Comparison of ENCODE assay signal across 13 cellular contexts in genomic region chr3:14340960-14341708, GRCh38.
"Had no signal": no experiment of that assay in that cellular context is flagged by ENCODE, and none has a peak within 500 bp of the region (broad histone marks: within the 10 kb centered on the region; RNA-seq: fewer than 3 reads in every experiment).

No MANE protein-coding gene starts in this region.

- H3K36me3 Mint-ChIP-seq: stimulated activated naive B cell treated with anti-CD40 and anti-IgM and Interleukin-4, amounts not matched to agents 10 μg/mL and 1 μg/mL and 100 μg/mL, for 72 hours had no signal

- H3K4me3 Mint-ChIP-seq: nephron; stimulated activated naive B cell treated with anti-CD40 and anti-IgM and Interleukin-4, amounts not matched to agents 10 μg/mL and 1 μg/mL and 100 μg/mL, for 72 hours had no signal

- H3K27me3 ChIP-seq: ascending aorta, ovary, thyroid gland, vagina had no signal

- H3K27ac ChIP-seq: ascending aorta, ovary, thyroid gland, vagina had no signal

- H3K27ac Mint-ChIP-seq: nephron; stimulated activated naive B cell treated with anti-CD40 and anti-IgM and Interleukin-4, amounts not matched to agents 10 μg/mL and 1 μg/mL and 100 μg/mL, for 72 hours had no signal

- DNase-seq: activated CD4-positive, alpha-beta T cell treated with anti-CD3 and anti-CD28 coated beads, Interleukin-2, amount 50 U/mL, for 4 hours; activated CD4-positive, CD25-positive, alpha-beta regulatory T cell treated with anti-CD3 and anti-CD28 coated beads, Interleukin-2, amount 50 U/mL, for 72 hours; activated naive CD4-positive, alpha-beta T cell treated with Interleukin-2 at 50 U/mL for 16 hours; activated T-cell treated with anti-CD3 and anti-CD28 coated beads for 4 hours; hippocampal formation; left ventricle myocardium superior; mesenchymal stem cell; ovary; stimulated activated naive B cell treated with anti-CD40 and anti-IgM and Interleukin-4, amounts not matched to agents 10 μg/mL and 1 μg/mL and 100 μg/mL, for 72 hours; thyroid gland had no signal

- H3K4me1 ChIP-seq: ascending aorta, thyroid gland, vagina had no signal

- H3K4me1 Mint-ChIP-seq: stimulated activated naive B cell treated with anti-CD40 and anti-IgM and Interleukin-4, amounts not matched to agents 10 μg/mL and 1 μg/mL and 100 μg/mL, for 72 hours had no signal

- H3K9me3 ChIP-seq: ascending aorta, ovary, thyroid gland, vagina had no signal

- H3K9me3 Mint-ChIP-seq: stimulated activated naive B cell treated with anti-CD40 and anti-IgM and Interleukin-4, amounts not matched to agents 10 μg/mL and 1 μg/mL and 100 μg/mL, for 72 hours had no signal

- H3K36me3 ChIP-seq: ascending aorta, ovary, thyroid gland, vagina had no signal

- ATAC-seq: left ventricle myocardium superior; stimulated activated naive B cell treated with anti-CD40 and anti-IgM and Interleukin-4, amounts not matched to agents 10 μg/mL and 1 μg/mL and 100 μg/mL, for 72 hours had no signal

- H3K4me3 ChIP-seq: ascending aorta, ovary, thyroid gland, vagina had no signal
